ENCODE assay signal across 14 cellular contexts in genomic region chr5:237931-238330, GRCh38. TPM values are rescaled to one million over a fixed set of nuclear protein-coding genes. Genes with fewer than 3 reads are reported as not detected.
"Had no signal": no experiment of that assay in that cellular context is flagged by ENCODE, and none has a peak within 500 bp of the region (broad histone marks: within the 10 kb centered on the region; RNA-seq: fewer than 3 reads in every experiment).

No MANE protein-coding gene starts in this region.

RNA-seq across cellular contexts. Expression of gene LRRC14B, which starts 46.6 kb away (rescaled TPM):
- total RNA-seq: activated B cell treated with CpG ODN at 0.5 μM for 24 hours; activated CD4-positive, alpha-beta memory T cell treated with anti-CD3 and anti-CD28 coated beads for 36 hours; activated CD8-positive, alpha-beta memory T cell treated with anti-CD3 and anti-CD28 coated beads for 36 hours; activated CD8-positive, alpha-beta memory T cell treated with anti-CD3 and anti-CD28 coated beads, Interleukin-2, amount 10 ng/mL, durations not matched to agents 7 days and 5 days; activated CD8-positive, alpha-beta T cell treated with anti-CD3 and anti-CD28 coated beads, Interleukin-2, amount 10 ng/mL, durations not matched to agents 7 days and 5 days; activated T-cell treated with anti-CD3 and anti-CD28 coated beads, Interleukin-2, amount 50 U/mL, for 72 hours; aorta; chondrocyte; colonic mucosa; dermis microvascular lymphatic vessel endothelial cell; endothelial cell of umbilical vein; esophagus squamous epithelium; fibroblast of lung; T-helper 17 cell had no signal
